ENCODE assay signal across 1 cellular context in the genomic region with DNA sequence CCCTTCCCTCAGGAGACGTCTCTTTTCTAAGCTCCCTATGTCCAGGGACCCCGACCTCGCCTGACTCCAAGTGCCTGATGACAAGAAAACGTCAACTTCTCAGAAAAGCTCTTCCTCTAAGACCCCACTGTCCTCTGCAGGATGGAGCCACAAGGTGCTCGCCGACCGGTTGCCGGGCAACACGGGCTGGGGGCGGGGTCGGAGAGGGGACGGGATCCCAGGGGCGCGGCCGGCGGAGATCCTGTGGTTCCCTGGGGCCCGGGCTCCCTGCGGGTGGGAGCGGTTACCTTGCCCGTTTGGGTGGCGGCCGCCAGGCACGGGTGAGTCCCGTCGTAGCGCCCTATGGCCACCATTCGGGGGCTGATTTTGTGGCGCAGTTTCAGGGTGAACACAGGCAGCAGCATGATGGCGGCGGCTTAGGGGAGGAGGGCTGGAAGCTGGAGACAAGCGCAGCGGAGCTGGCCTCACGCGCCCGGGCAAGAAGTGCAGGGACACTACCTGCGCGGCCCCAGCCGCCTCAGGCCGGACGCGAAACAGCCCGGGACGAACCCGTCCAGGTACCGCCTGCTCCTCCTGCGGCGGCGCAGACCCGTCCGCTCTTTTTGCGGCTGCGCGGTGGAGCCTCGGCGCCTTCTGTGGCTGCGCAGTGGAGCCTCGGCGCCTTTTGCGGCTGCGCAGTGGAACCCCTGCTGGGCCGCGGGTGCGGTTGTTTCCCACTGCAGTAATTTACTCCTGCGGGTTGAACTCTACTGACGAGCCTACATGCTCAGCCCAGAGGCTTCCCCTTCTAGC.
TF ChIP-seq lines count a peak whose summit lies in the region.

A gene with protein sequence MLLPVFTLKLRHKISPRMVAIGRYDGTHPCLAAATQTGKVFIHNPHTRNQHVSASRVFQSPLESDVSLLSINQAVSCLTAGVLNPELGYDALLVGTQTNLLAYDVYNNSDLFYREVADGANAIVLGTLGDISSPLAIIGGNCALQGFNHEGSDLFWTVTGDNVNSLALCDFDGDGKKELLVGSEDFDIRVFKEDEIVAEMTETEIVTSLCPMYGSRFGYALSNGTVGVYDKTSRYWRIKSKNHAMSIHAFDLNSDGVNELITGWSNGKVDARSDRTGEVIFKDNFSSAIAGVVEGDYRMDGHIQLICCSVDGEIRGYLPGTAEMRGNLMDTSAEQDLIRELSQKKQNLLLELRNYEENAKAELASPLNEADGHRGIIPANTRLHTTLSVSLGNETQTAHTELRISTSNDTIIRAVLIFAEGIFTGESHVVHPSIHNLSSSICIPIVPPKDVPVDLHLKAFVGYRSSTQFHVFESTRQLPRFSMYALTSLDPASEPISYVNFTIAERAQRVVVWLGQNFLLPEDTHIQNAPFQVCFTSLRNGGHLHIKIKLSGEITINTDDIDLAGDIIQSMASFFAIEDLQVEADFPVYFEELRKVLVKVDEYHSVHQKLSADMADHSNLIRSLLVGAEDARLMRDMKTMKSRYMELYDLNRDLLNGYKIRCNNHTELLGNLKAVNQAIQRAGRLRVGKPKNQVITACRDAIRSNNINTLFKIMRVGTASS (minus strand): TSS at position 566 of the 792 bp plus-strand sequence. CDS start 162 bp downstream, at position 404.

TF ChIP-seq in neural cell, 6 proteins besides CTCF, POLR2A, EP300 and RAD21 (continued from another document):
- TF ChIP-seq, protein P1, sequence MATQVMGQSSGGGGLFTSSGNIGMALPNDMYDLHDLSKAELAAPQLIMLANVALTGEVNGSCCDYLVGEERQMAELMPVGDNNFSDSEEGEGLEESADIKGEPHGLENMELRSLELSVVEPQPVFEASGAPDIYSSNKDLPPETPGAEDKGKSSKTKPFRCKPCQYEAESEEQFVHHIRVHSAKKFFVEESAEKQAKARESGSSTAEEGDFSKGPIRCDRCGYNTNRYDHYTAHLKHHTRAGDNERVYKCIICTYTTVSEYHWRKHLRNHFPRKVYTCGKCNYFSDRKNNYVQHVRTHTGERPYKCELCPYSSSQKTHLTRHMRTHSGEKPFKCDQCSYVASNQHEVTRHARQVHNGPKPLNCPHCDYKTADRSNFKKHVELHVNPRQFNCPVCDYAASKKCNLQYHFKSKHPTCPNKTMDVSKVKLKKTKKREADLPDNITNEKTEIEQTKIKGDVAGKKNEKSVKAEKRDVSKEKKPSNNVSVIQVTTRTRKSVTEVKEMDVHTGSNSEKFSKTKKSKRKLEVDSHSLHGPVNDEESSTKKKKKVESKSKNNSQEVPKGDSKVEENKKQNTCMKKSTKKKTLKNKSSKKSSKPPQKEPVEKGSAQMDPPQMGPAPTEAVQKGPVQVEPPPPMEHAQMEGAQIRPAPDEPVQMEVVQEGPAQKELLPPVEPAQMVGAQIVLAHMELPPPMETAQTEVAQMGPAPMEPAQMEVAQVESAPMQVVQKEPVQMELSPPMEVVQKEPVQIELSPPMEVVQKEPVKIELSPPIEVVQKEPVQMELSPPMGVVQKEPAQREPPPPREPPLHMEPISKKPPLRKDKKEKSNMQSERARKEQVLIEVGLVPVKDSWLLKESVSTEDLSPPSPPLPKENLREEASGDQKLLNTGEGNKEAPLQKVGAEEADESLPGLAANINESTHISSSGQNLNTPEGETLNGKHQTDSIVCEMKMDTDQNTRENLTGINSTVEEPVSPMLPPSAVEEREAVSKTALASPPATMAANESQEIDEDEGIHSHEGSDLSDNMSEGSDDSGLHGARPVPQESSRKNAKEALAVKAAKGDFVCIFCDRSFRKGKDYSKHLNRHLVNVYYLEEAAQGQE (IDR thresholded peaks at IDR 0.05; ENCODE audit: borderline replicate concordance): peak; percentile 53
- TF ChIP-seq SMC3 (conservative IDR thresholded peaks at IDR 0.05; ENCODE audit: poor library complexity) (peak; percentile 54), POLR2AphosphoS5 (IDR thresholded peaks at IDR 0.05) (peak; percentile 97)
